13 cellular contexts compared by ENCODE assay signal in genomic region chr14:77077040-77077439, GRCh38. TPM values are rescaled to one million over a fixed set of nuclear protein-coding genes. Genes with fewer than 3 reads are reported as not detected.
A peak's percentile ranks its signal among the peaks of the same experiment; 100 is the strongest.
DNase-seq lines count a peak whose midpoint lies in the region; TF ChIP-seq lines count a peak whose summit lies in the region.
"Had no signal": no experiment of that assay in that cellular context is flagged by ENCODE, and none has a peak within 500 bp of the region (broad histone marks: within the 10 kb centered on the region; RNA-seq: fewer than 3 reads in every experiment).

No MANE protein-coding gene starts in this region.

- DNase-seq in GM06990 (ENCODE audit: extremely low read depth, insufficient read length) (no peak), endodermal cell (no peak), left kidney (ENCODE audit: low read depth, low spot score) (peak; percentile 34), NCI-H345 (lab: John Stamatoyannopoulos, UW) (no peak), SKM-1 (lab: John Stamatoyannopoulos, UW; ENCODE audit: unreplicated experiment) (no peak), CD14-positive monocyte (ENCODE audit: low spot score) (no peak)
- no peak for DNase-seq in stimulated activated naive CD4-positive, alpha-beta T cell (lab: John Stamatoyannopoulos, UW)
- DNase-seq: activated naive CD4-positive, alpha-beta T cell treated with anti-CD3 and anti-CD28 coated beads, Interleukin-2, amount 50 U/mL, for 16 hours; central memory CD4-positive, alpha-beta T cell; NCI-H2171 treated with DMSO at 0.1 percent for 48 hours; stimulated activated naive CD8-positive, alpha-beta T cell treated with anti-CD3 and anti-CD28 coated beads, Interleukin-15, Interleukin-2, amounts not matched to agents 100 U/mL and 50 U/mL, for 24 hours; WERI-Rb-1 had no signal

- no peak overlapping the region for H3K4me3 Mint-ChIP-seq in endodermal cell
- no peak overlapping the region for H3K4me3 Mint-ChIP-seq in CD14-positive monocyte

- peak; percentile 28 for TF ChIP-seq CTCF in GM06990 (IDR thresholded peaks at IDR 0.05; ENCODE audit: insufficient read depth, low read length, poor library complexity, severe bottlenecking)
- peak; percentile 19 for TF ChIP-seq CTCF in endodermal cell (conservative IDR thresholded peaks at IDR 0.05)
- no peak for TF ChIP-seq CTCF in CD14-positive monocyte (IDR thresholded peaks at IDR 0.05)

- no peaks in the 10 kb centered on the region for H3K36me3 ChIP-seq in GM06990 (ENCODE audit: control insufficient read depth, insufficient read depth, low read length)
- no peaks in the 10 kb centered on the region for H3K36me3 ChIP-seq in endodermal cell (ENCODE audit: control insufficient read depth, insufficient read depth, low read length)
- H3K36me3 ChIP-seq in skeletal muscle tissue (ENCODE audit: control insufficient read depth in 3 of 3, insufficient read depth in 3 of 3, low read length in 3 of 3): no peaks in the 10 kb centered on the region
- H3K36me3 ChIP-seq: WERI-Rb-1 had no signal

- no peaks in the 10 kb centered on the region for H3K36me3 Mint-ChIP-seq in endodermal cell (ENCODE audit: low read depth)
- no peaks in the 10 kb centered on the region for H3K36me3 Mint-ChIP-seq in CD14-positive monocyte

- no peaks in the 10 kb centered on the region for H3K27me3 ChIP-seq in GM06990 (replicated peaks; ENCODE audit: control insufficient read depth, insufficient read depth, low read length)
- no peaks in the 10 kb centered on the region for H3K27me3 ChIP-seq in endodermal cell (ENCODE audit: control insufficient read depth, insufficient read depth, low read length, poor library complexity, severe bottlenecking)
- no peaks in the 10 kb centered on the region for H3K27me3 ChIP-seq in skeletal muscle tissue (ENCODE audit: control insufficient read depth in 3 of 3, insufficient read depth in 3 of 3, low read length in 3 of 3)

- WGBS in endodermal cell (ENCODE audit: insufficient coverage in 1 of 2, insufficient read length in 1 of 2), 2 experiments: 93 to 96% methylated on average over 2 to 3 of the region's 3 CpGs

- H3K9me3 ChIP-seq in endodermal cell (ENCODE audit: control insufficient read depth, low read length) (peaks cover 4% of the 10 kb centered on the region), skeletal muscle tissue (ENCODE audit: control insufficient read depth in 3 of 3, low read length in 3 of 3) (peaks cover 0 to 3% (median 3%) of the 10 kb centered on the region in 3 donors)

- intact Hi-C loops in CD14-positive monocyte (cut with micrococcal nuclease): no loop called here

- H3K4me1 Mint-ChIP-seq in endodermal cell (peaks cover 20% of the 10 kb centered on the region), CD14-positive monocyte (peaks cover 15% of the 10 kb centered on the region)

- H3K9me3 Mint-ChIP-seq in endodermal cell (peaks cover 11% of the 10 kb centered on the region), CD14-positive monocyte (peaks cover 4 to 14% (median 9%) of the 10 kb centered on the region in 7 donors)

- peak overlapping the region; percentile 85 for H3K27ac Mint-ChIP-seq in endodermal cell
- no peak overlapping the region for H3K27ac Mint-ChIP-seq in CD14-positive monocyte

- H3K27ac ChIP-seq in endodermal cell (ENCODE audit: low read depth, low read length) (no peak overlapping the region), skeletal muscle tissue (ENCODE audit: low read depth, low read length) (peak overlapping the region; percentile 85)
- H3K27ac ChIP-seq: WERI-Rb-1 had no signal

- H3K4me3 ChIP-seq in GM06990 (replicated peaks; ENCODE audit: low read depth, low read length) (no peak overlapping the region), endodermal cell (ENCODE audit: low read length) (no peak overlapping the region), skeletal muscle tissue (ENCODE audit: low read length in 3 of 3) (no peak overlapping the region)

- no peak overlapping the region for H3K9ac ChIP-seq in endodermal cell (ENCODE audit: extremely low read depth, low read length, poor library complexity, severe bottlenecking)
- H3K9ac ChIP-seq in skeletal muscle tissue (ENCODE audit: low read depth in 1 of 3, low read length in 3 of 3): no peak overlapping the region

- H3K4me1 ChIP-seq in endodermal cell (ENCODE audit: control insufficient read depth, insufficient read depth, low read length) (peaks cover 3% of the 10 kb centered on the region), skeletal muscle tissue (ENCODE audit: control insufficient read depth in 3 of 3, insufficient read depth in 3 of 3, low read length in 3 of 3) (peaks cover 8 to 21% (median 15%) of the 10 kb centered on the region in 3 donors)

- H3K27me3 Mint-ChIP-seq in endodermal cell (ENCODE audit: insufficient read depth) (no peaks in the 10 kb centered on the region), CD14-positive monocyte (ENCODE audit: low read depth in 3 of 3) (peaks cover 0 to 7% (median 2%) of the 10 kb centered on the region in 3 donors)

RNA-seq across cellular contexts. Expression of gene CIPC, which starts 21.0 kb away (rescaled TPM):
- total RNA-seq in endodermal cell: 10 to 100 TPM; 16.2 to 22.5 TPM
- polyA plus RNA-seq in endodermal cell (2013, experiment 1 of 2): 19.9 TPM
- 21.3 TPM for polyA plus RNA-seq in endodermal cell (2013, experiment 2 of 2)
- total RNA-seq in skeletal muscle tissue: 13.6 TPM
- polyA plus RNA-seq in CD14-positive monocyte: 10 to 100 TPM in 1 of 2 donors, 1 to 10 TPM in 1; 4.4 to 11.2 TPM

RNA-seq across cellular contexts. Expression of gene IRF2BPL, which starts 48.5 kb away (rescaled TPM):
- total RNA-seq in endodermal cell: 10 to 100 TPM; 34.2 to 44.3 TPM
- polyA plus RNA-seq in endodermal cell (2013, experiment 1 of 2): 74.1 TPM
- 75.5 TPM for polyA plus RNA-seq in endodermal cell (2013, experiment 2 of 2)
- total RNA-seq in skeletal muscle tissue: 20.9 TPM
- polyA plus RNA-seq in CD14-positive monocyte: 1 to 10 TPM; 1.4 to 1.9 TPM
